In the genomic region with DNA sequence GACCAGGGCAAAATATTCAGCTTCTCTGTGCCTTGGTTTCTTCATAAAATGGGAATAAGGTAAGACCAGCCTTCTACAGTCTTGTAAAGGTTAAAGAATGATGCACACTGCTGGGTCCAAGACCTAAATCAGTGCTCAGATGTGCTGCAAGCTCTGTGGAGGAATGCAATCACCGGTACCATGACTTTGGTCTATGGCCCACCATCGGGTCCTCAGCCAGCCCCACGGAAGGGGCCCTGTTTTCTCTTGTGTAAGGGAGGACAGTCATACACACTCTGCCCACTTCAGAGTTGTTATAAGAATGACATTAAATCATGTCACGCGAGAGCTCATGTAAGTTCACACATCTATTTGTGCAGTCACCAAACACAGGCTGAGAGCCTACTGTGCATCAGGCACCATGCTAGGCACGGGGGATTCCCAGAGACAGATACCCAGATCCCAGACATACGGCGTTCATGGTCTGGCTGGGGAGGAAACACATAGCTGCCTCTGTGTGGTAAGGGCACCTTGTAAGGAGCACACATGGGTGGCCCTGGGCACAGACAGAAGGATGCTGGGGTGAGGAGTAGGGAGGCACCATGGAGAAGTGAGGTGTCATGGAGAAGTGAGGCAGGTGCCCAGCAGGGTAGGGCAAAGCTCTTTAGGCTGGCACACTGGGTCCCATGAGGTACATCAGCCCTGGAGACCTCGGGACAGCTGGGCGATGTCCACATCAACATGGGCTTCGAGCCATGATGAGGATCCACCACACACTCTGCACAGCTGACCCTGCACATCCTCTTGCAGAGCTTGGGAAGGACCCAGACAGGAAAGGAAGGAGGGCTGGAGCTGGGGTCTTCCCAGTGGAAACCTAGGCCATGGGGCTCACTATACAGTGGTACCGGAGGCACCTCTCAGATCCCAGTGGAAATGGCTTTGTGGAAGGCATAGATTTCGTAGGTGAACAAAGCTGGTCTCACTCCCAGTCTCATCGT, we compare ENCODE assay signal across 19 cellular contexts.
"Had no signal": no experiment of that assay in that cellular context is flagged by ENCODE, and none has a peak within 500 bp of the region (broad histone marks: within the 10 kb centered on the region; RNA-seq: fewer than 3 reads in every experiment).

No MANE protein-coding gene starts in this region.

- H3K36me3 Mint-ChIP-seq: activated naive CD8-positive, alpha-beta T cell treated with anti-CD3 and anti-CD28 coated beads, Interleukin-2, amount 10 ng/mL, durations not matched to agents 7 days and 5 days; naive thymus-derived CD8-positive, alpha-beta T cell had no signal

- ATAC-seq: activated CD4-positive, CD25-positive, alpha-beta regulatory T cell treated with anti-CD3 and anti-CD28 coated beads, Interleukin-2, amount 50 U/mL, for 24 hours; activated T-helper 17 cell treated with anti-CD3 and anti-CD28 coated beads, Interleukin-2, amount 50 U/mL, for 72 hours; body of pancreas; left lobe of liver; mucosa of descending colon; naive thymus-derived CD8-positive, alpha-beta T cell; stimulated activated naive CD8-positive, alpha-beta T cell treated with anti-CD3 and anti-CD28 coated beads, Interleukin-15, Interleukin-2, amounts not matched to agents 100 U/mL and 50 U/mL, for 24 hours; T-helper 17 cell had no signal

- H3K4me3 ChIP-seq: body of pancreas, mucosa of descending colon, SJSA1, tibial nerve had no signal

- H3K36me3 ChIP-seq: SJSA1, tibial nerve had no signal

- H3K9me3 ChIP-seq: body of pancreas, mucosa of descending colon, SJSA1, tibial nerve had no signal

- H3K27me3 ChIP-seq: body of pancreas, SJSA1, tibial nerve had no signal

- H2AFZ ChIP-seq: parathyroid adenoma had no signal

- H3K9me3 Mint-ChIP-seq: activated naive CD8-positive, alpha-beta T cell treated with anti-CD3 and anti-CD28 coated beads, Interleukin-2, amount 10 ng/mL, durations not matched to agents 7 days and 5 days; activated T-helper 17 cell treated with anti-CD3 and anti-CD28 coated beads, Interleukin-2, amount 50 U/mL, for 72 hours; naive thymus-derived CD8-positive, alpha-beta T cell had no signal

- DNase-seq: activated naive CD4-positive, alpha-beta T cell; activated naive CD8-positive, alpha-beta T cell treated with anti-CD3 and anti-CD28 coated beads, Interleukin-2, amount 10 ng/mL, durations not matched to agents 7 days and 5 days; activated T-cell treated with anti-CD3 and anti-CD28 coated beads for 4 hours; body of pancreas; foreskin melanocyte; glutamatergic neuron; mucosa of descending colon; naive thymus-derived CD8-positive, alpha-beta T cell; stimulated activated CD4-positive, alpha-beta T cell treated with anti-CD3 and anti-CD28 coated beads, Interleukin-12 subunit alpha, Interleukin-12 subunit beta, amount 100 ng/mL, for 4 hours; stimulated activated CD4-positive, alpha-beta T cell treated with anti-CD3 and anti-CD28 coated beads, Interleukin-1b, Interleukin-23, amount 100 ng/mL, for 48 hours; stimulated activated CD8-positive, alpha-beta memory T cell treated with anti-CD3 and anti-CD28 coated beads, Interleukin-4, amount 100 ng/mL, for 48 hours; stimulated activated naive CD8-positive, alpha-beta T cell treated with anti-CD3 and anti-CD28 coated beads, Interleukin-15, Interleukin-2, amounts not matched to agents 100 U/mL and 50 U/mL, for 24 hours; T-helper 17 cell had no signal

- H3K4me1 ChIP-seq: body of pancreas, parathyroid adenoma, SJSA1 had no signal

- H3K4me1 Mint-ChIP-seq: activated naive CD8-positive, alpha-beta T cell treated with anti-CD3 and anti-CD28 coated beads, Interleukin-2, amount 10 ng/mL, durations not matched to agents 7 days and 5 days; activated T-helper 17 cell treated with anti-CD3 and anti-CD28 coated beads, Interleukin-2, amount 50 U/mL, for 72 hours; naive thymus-derived CD8-positive, alpha-beta T cell; T-helper 17 cell had no signal

- H3K9ac ChIP-seq: parathyroid adenoma had no signal

- H3K79me2 ChIP-seq: parathyroid adenoma had no signal

- H3K4me3 Mint-ChIP-seq: activated naive CD8-positive, alpha-beta T cell treated with anti-CD3 and anti-CD28 coated beads, Interleukin-2, amount 10 ng/mL, durations not matched to agents 7 days and 5 days; activated T-helper 17 cell treated with anti-CD3 and anti-CD28 coated beads, Interleukin-2, amount 50 U/mL, for 72 hours; naive thymus-derived CD8-positive, alpha-beta T cell; T-helper 17 cell had no signal

- H3K27ac ChIP-seq: body of pancreas, parathyroid adenoma, SJSA1 had no signal

- H3K27ac Mint-ChIP-seq: activated naive CD8-positive, alpha-beta T cell treated with anti-CD3 and anti-CD28 coated beads, Interleukin-2, amount 10 ng/mL, durations not matched to agents 7 days and 5 days; activated T-helper 17 cell treated with anti-CD3 and anti-CD28 coated beads, Interleukin-2, amount 50 U/mL, for 72 hours; T-helper 17 cell had no signal
